Comparison of ENCODE assay signal across 1 cellular context in the genomic region with DNA sequence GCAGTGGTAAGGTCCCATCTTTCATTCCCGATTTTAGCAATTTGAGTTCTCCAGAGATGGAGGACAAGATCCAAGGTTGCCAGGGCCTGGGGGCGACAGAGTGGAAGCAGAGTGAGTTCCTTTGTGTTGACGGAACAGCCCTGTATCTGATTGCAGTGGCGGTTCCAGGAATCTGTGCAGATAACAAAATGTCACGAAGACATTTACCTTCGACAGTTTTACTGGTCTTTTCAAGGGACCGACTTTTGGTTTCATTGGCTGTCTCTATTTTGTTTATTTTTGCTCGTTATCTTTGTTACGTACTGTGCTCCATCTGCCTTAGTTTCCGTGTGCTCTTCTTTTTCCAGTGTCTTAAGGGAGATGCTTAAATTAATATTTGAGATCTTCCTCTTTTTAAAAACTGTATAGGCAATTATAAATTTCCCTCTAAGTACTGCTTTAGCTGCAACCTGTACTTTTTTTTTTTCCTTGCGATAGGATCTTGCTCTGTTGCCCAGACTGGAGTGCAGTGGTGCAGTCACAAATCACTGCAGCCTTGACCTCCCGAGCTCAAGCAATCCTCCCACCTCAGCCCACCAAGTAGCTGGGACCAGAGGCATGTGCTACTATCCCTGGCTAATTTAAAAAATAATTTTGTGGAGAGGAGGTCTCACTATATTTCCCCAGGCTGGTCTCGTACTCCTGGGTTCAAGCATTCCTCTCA.
TF ChIP-seq lines count a peak whose summit lies in the region.

No MANE protein-coding gene starts in this region.

TF ChIP-seq in K562, 482 proteins besides CTCF, POLR2A, EP300 and RAD21 (continues in another document):
- TF ChIP-seq, protein P1, sequence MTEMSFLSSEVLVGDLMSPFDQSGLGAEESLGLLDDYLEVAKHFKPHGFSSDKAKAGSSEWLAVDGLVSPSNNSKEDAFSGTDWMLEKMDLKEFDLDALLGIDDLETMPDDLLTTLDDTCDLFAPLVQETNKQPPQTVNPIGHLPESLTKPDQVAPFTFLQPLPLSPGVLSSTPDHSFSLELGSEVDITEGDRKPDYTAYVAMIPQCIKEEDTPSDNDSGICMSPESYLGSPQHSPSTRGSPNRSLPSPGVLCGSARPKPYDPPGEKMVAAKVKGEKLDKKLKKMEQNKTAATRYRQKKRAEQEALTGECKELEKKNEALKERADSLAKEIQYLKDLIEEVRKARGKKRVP (CRISPR knock-in tag; IDR thresholded peaks at IDR 0.05), result no peak
- peak; percentile 33; the same call in 1 of the 2 replicates for TF ChIP-seq SOX6 (IDR thresholded peaks at IDR 0.05)
- TF ChIP-seq FOSL1 (tag; conservative IDR thresholded peaks at IDR 0.05), result 0 out of 2 replicates have a peak, but pooled peaks have one; percentile 30
- TF ChIP-seq NR0B1 (IDR thresholded peaks at IDR 0.05; ENCODE audit: partially characterized antibody), result no peak
- peak; percentile 93; the same call in 1 of the 2 replicates for TF ChIP-seq FOXM1 (IDR thresholded peaks at IDR 0.05; ENCODE audit: low read depth)
- no peak for TF ChIP-seq FOXM1 (CRISPR knock-in tag; IDR thresholded peaks at IDR 0.05; ENCODE audit: low read depth)
- TF ChIP-seq, protein P2, sequence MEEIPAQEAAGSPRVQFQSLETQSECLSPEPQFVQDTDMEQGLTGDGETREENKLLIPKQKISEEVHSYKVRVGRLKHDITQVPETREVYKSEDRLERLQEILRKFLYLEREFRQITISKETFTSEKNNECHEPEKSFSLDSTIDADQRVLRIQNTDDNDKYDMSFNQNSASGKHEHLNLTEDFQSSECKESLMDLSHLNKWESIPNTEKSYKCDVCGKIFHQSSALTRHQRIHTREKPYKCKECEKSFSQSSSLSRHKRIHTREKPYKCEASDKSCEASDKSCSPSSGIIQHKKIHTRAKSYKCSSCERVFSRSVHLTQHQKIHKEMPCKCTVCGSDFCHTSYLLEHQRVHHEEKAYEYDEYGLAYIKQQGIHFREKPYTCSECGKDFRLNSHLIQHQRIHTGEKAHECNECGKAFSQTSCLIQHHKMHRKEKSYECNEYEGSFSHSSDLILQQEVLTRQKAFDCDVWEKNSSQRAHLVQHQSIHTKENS (CRISPR knock-in tag; IDR thresholded peaks at IDR 0.05), result no peak
- TF ChIP-seq WHSC1 (IDR thresholded peaks at IDR 0.05; ENCODE audit: low read length), result no peak
- no peak for TF ChIP-seq HCFC1 (IDR thresholded peaks at IDR 0.05; ENCODE audit: low read depth, low read length)
- TF ChIP-seq DNMT1 (IDR thresholded peaks at IDR 0.05), result no peak
- TF ChIP-seq ZBTB49 (CRISPR knock-in tag; IDR thresholded peaks at IDR 0.05; ENCODE audit: borderline replicate concordance), result no peak
- no peak for TF ChIP-seq RHOXF2B (CRISPR knock-in tag; conservative IDR thresholded peaks at IDR 0.05)
- TF ChIP-seq HDAC3 (IDR thresholded peaks at IDR 0.05; ENCODE audit: borderline replicate concordance, partially characterized antibody), result no peak
- peak in 1 of 2 experiments; percentile 86; a peak in 2 of 4 replicates for TF ChIP-seq RCOR1 (IDR thresholded peaks at IDR 0.05; ENCODE audit: borderline replicate concordance in 1 of 2, low read depth in 2 of 2, low read length in 2 of 2)
- TF ChIP-seq ZNF780A (CRISPR knock-in tag; IDR thresholded peaks at IDR 0.05), result no peak
- no peak for TF ChIP-seq ZNF347 (CRISPR knock-in tag; IDR thresholded peaks at IDR 0.05; ENCODE audit: low read depth)
- peak in 1 of 2 experiments; percentile 25; a peak in 1 of 4 replicates for TF ChIP-seq TBL1XR1 (IDR thresholded peaks at IDR 0.05; ENCODE audit: low read length in 2 of 2)
- TF ChIP-seq CSDE1 (IDR thresholded peaks at IDR 0.05), result no peak
- TF ChIP-seq RAD51 (IDR thresholded peaks at IDR 0.05; ENCODE audit: borderline replicate concordance, low read depth), result no peak
- 0 out of 2 replicates have a peak, but pooled peaks have one; percentile 23 for TF ChIP-seq ELF1 (tag; IDR thresholded peaks at IDR 0.05)
- peak; percentile 42 for TF ChIP-seq JUND (IDR thresholded peaks at IDR 0.05; ENCODE audit: borderline replicate concordance, low read depth, low read length)
- peak; percentile 37; the same call in 1 of the 3 replicates for TF ChIP-seq JUND (tag; IDR thresholded peaks at IDR 0.05; ENCODE audit: borderline replicate concordance, low read depth, low read length)
- TF ChIP-seq PRPF4 (IDR thresholded peaks at IDR 0.05; ENCODE audit: insufficient read depth, low read depth, low read length, poor library complexity, severe bottlenecking), result no peak
- TF ChIP-seq MEIS2 (IDR thresholded peaks at IDR 0.05; ENCODE audit: partially characterized antibody), result peak; percentile 49
- TF ChIP-seq NCOA2 (IDR thresholded peaks at IDR 0.05; ENCODE audit: partially characterized antibody in 2 of 2), result no peak
- no peak for TF ChIP-seq ZNF253 (CRISPR knock-in tag; conservative IDR thresholded peaks at IDR 0.05)
- TF ChIP-seq ZNF121 (CRISPR knock-in tag; conservative IDR thresholded peaks at IDR 0.05), result peak; percentile 75
- no peak for TF ChIP-seq HNRNPK (IDR thresholded peaks at IDR 0.05; ENCODE audit: low read depth, low read length, poor library complexity, severe bottlenecking)
- no peak for TF ChIP-seq NELFE (IDR thresholded peaks at IDR 0.05; ENCODE audit: insufficient read depth, insufficient read length)
- no peak for TF ChIP-seq E2F3 (CRISPR knock-in tag; IDR thresholded peaks at IDR 0.05)
- no peak for TF ChIP-seq ZBTB1 (CRISPR knock-in tag; IDR thresholded peaks at IDR 0.05; ENCODE audit: borderline replicate concordance, low read depth)
- TF ChIP-seq, protein P3, sequence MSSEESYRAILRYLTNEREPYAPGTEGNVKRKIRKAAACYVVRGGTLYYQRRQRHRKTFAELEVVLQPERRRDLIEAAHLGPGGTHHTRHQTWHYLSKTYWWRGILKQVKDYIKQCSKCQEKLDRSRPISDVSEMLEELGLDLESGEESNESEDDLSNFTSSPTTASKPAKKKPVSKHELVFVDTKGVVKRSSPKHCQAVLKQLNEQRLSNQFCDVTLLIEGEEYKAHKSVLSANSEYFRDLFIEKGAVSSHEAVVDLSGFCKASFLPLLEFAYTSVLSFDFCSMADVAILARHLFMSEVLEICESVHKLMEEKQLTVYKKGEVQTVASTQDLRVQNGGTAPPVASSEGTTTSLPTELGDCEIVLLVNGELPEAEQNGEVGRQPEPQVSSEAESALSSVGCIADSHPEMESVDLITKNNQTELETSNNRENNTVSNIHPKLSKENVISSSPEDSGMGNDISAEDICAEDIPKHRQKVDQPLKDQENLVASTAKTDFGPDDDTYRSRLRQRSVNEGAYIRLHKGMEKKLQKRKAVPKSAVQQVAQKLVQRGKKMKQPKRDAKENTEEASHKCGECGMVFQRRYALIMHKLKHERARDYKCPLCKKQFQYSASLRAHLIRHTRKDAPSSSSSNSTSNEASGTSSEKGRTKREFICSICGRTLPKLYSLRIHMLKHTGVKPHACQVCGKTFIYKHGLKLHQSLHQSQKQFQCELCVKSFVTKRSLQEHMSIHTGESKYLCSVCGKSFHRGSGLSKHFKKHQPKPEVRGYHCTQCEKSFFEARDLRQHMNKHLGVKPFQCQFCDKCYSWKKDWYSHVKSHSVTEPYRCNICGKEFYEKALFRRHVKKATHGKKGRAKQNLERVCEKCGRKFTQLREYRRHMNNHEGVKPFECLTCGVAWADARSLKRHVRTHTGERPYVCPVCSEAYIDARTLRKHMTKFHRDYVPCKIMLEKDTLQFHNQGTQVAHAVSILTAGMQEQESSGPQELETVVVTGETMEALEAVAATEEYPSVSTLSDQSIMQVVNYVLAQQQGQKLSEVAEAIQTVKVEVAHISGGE (CRISPR knock-in tag; IDR thresholded peaks at IDR 0.05), result no peak
- no peak for TF ChIP-seq TBP (optimal IDR thresholded peaks at IDR 0.05; ENCODE audit: low read depth, low read length)
- TF ChIP-seq SMARCA4 (IDR thresholded peaks at IDR 0.05), result 0 out of 2 replicates have a peak, but pooled peaks have one; percentile 24
- peak; percentile 39; the same call in 1 of the 2 replicates for TF ChIP-seq CXXC5 (CRISPR knock-in tag; IDR thresholded peaks at IDR 0.05)
- TF ChIP-seq ZFP30 (CRISPR knock-in tag; IDR thresholded peaks at IDR 0.05; ENCODE audit: borderline replicate concordance), result no peak
- no peak for TF ChIP-seq ERF (CRISPR knock-in tag; IDR thresholded peaks at IDR 0.05)
- no peak for TF ChIP-seq ZNF41 (CRISPR knock-in tag; conservative IDR thresholded peaks at IDR 0.05)
- TF ChIP-seq RBBP5 (IDR thresholded peaks at IDR 0.05; ENCODE audit: borderline replicate concordance, insufficient read depth, low read length, poor library complexity, severe bottlenecking), result no peak
- TF ChIP-seq SP1 (CRISPR knock-in tag; IDR thresholded peaks at IDR 0.05), result no peak
- peak; percentile 43; the same call in 1 of the 2 replicates for TF ChIP-seq STAT5A (IDR thresholded peaks at IDR 0.05; ENCODE audit: borderline replicate concordance, low read length)
- no peak for TF ChIP-seq FOXA3 (CRISPR knock-in tag; conservative IDR thresholded peaks at IDR 0.05 in 1 of 2, IDR thresholded peaks at IDR 0.05 in 1 of 2)
- TF ChIP-seq, protein P4, sequence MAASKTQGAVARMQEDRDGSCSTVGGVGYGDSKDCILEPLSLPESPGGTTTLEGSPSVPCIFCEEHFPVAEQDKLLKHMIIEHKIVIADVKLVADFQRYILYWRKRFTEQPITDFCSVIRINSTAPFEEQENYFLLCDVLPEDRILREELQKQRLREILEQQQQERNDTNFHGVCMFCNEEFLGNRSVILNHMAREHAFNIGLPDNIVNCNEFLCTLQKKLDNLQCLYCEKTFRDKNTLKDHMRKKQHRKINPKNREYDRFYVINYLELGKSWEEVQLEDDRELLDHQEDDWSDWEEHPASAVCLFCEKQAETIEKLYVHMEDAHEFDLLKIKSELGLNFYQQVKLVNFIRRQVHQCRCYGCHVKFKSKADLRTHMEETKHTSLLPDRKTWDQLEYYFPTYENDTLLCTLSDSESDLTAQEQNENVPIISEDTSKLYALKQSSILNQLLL (CRISPR knock-in tag; IDR thresholded peaks at IDR 0.05; ENCODE audit: borderline replicate concordance), result no peak
- no peak for TF ChIP-seq HMGN3 (IDR thresholded peaks at IDR 0.05; ENCODE audit: borderline replicate concordance, extremely low read depth, insufficient read length, low read depth, low read length)
- TF ChIP-seq SETDB1 (IDR thresholded peaks at IDR 0.05; ENCODE audit: low read length), result no peak
- TF ChIP-seq, protein P5, sequence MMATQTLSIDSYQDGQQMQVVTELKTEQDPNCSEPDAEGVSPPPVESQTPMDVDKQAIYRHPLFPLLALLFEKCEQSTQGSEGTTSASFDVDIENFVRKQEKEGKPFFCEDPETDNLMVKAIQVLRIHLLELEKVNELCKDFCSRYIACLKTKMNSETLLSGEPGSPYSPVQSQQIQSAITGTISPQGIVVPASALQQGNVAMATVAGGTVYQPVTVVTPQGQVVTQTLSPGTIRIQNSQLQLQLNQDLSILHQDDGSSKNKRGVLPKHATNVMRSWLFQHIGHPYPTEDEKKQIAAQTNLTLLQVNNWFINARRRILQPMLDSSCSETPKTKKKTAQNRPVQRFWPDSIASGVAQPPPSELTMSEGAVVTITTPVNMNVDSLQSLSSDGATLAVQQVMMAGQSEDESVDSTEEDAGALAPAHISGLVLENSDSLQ (IDR thresholded peaks at IDR 0.05), result peak; percentile 20; the same call in 1 of the 2 replicates
